In genomic region chr20:48682529-48683385, GRCh38 we compare ENCODE assay signal across 8 cellular contexts.
DNase-seq lines count a peak whose midpoint lies in the region; ATAC-seq and TF ChIP-seq lines count a peak whose summit lies in the region.

No MANE protein-coding gene starts in this region.

- H2AK5ac ChIP-seq in mesenchymal stem cell (ENCODE audit: low read length, severe bottlenecking): no peak overlapping the region

- H3K4me3 ChIP-seq in endocrine pancreas (ENCODE audit: control insufficient read depth, insufficient read depth, low read length) (peak overlapping the region; percentile 23), mesenchymal stem cell (ENCODE audit: insufficient read depth in 1 of 2, low read depth in 1 of 2, low read length in 2 of 2) (peak overlapping the region in 1 of 2 experiments; percentile 22)

- no peaks in the 10 kb centered on the region for H3K36me3 Mint-ChIP-seq in HFFc6 (ENCODE audit: low read depth)

- H4K8ac ChIP-seq in mesenchymal stem cell (ENCODE audit: low read length): peak overlapping the region; percentile 75

- H3K36me3 ChIP-seq in endocrine pancreas (ENCODE audit: control insufficient read depth, insufficient read depth, low read length) (no peaks in the 10 kb centered on the region), mesenchymal stem cell (ENCODE audit: control insufficient read depth in 1 of 2, insufficient read depth in 2 of 2, low read depth in 1 of 2, low read length in 2 of 2) (peaks cover 0 to 11% of the 10 kb centered on the region in 2 experiments)

- H3K27me3 Mint-ChIP-seq in HFFc6 (ENCODE audit: insufficient read depth): peaks cover 6% of the 10 kb centered on the region

- peak overlapping the region; percentile 4 for H3K27ac ChIP-seq in mesenchymal stem cell (ENCODE audit: low read length, poor library complexity, severe bottlenecking)

- H3K4me1 Mint-ChIP-seq in HFFc6 (ENCODE audit: low read depth): peaks cover 18% of the 10 kb centered on the region; the same call in 1 of the 2 replicates

- TF ChIP-seq CTCF in HFFc6 (IDR thresholded peaks at IDR 0.05): no peak

- H2BK12ac ChIP-seq in mesenchymal stem cell (ENCODE audit: low read length in 2 of 2): peak overlapping the region in 1 of 2 experiments; percentile 68

- H3K4me2 ChIP-seq in mesenchymal stem cell (ENCODE audit: low read length, poor library complexity, severe bottlenecking): peak overlapping the region; percentile 20

- no peaks in the 10 kb centered on the region for H3K79me1 ChIP-seq in mesenchymal stem cell (replicated peaks; ENCODE audit: low read length, poor library complexity, severe bottlenecking)

- no peak overlapping the region for H3K27ac Mint-ChIP-seq in HFFc6

- no peak overlapping the region for H2AFZ ChIP-seq in mesenchymal stem cell (ENCODE audit: low read depth, low read length)

- H3K9me3 Mint-ChIP-seq in HFFc6: no peaks in the 10 kb centered on the region

- H3K4me1 ChIP-seq in endocrine pancreas (ENCODE audit: control insufficient read depth, insufficient read depth, low read length) (no peaks in the 10 kb centered on the region), mesenchymal stem cell (ENCODE audit: control insufficient read depth, insufficient read depth, low read depth, low read length) (peaks cover 24% of the 10 kb centered on the region)

- DNase-seq in HFFc6 (peak; percentile 82), NCI-H82 treated with DMSO at 0.1 percent for 48 hours (lab: John Stamatoyannopoulos, UW; ENCODE audit: unreplicated experiment) (peak; percentile 90), mesenchymal stem cell (peak; percentile 84), ureter (ENCODE audit: low spot score) (peak; percentile 90), CD1c-positive myeloid dendritic cell (ENCODE audit: extremely low spot score) (no peak)

- H2BK5ac ChIP-seq in mesenchymal stem cell (ENCODE audit: low read depth, low read length, poor library complexity, severe bottlenecking): no peak overlapping the region

- H3K4me3 Mint-ChIP-seq in HFFc6: no peak overlapping the region

- H2BK15ac ChIP-seq in mesenchymal stem cell (ENCODE audit: low read depth, poor library complexity, severe bottlenecking): peak overlapping the region; percentile 79

- H3K14ac ChIP-seq in mesenchymal stem cell (ENCODE audit: low read length in 2 of 2): no peak overlapping the region

- WGBS in mesenchymal stem cell: 24% methylated on average over 18 of the region's 18 CpGs

- H3K27me3 ChIP-seq in endocrine pancreas (ENCODE audit: control insufficient read depth, insufficient read depth, low read length): no peaks in the 10 kb centered on the region
- peaks cover 0 to 2% of the 10 kb centered on the region in 2 experiments for H3K27me3 ChIP-seq in mesenchymal stem cell (ENCODE audit: control insufficient read depth in 1 of 2, insufficient read depth in 1 of 2, low read length in 2 of 2)

- H3K23ac ChIP-seq in mesenchymal stem cell (ENCODE audit: low read length in 2 of 2): no peak overlapping the region

- H3K9ac ChIP-seq in endocrine pancreas (ENCODE audit: control insufficient read depth, insufficient read depth, low read length) (peak overlapping the region; percentile 34), mesenchymal stem cell (ENCODE audit: low read length) (peak overlapping the region; percentile 37)

- H3K18ac ChIP-seq in mesenchymal stem cell (ENCODE audit: low read depth in 1 of 2, low read length in 2 of 2): peak overlapping the region; percentile 3 to 15

- H2BK120ac ChIP-seq in mesenchymal stem cell (ENCODE audit: low read depth, low read length): no peak overlapping the region

- H3K4ac ChIP-seq in mesenchymal stem cell (ENCODE audit: low read depth in 1 of 2, low read length in 2 of 2): peak overlapping the region; percentile 3 to 54

- peak overlapping the region; percentile 72 for H4K91ac ChIP-seq in mesenchymal stem cell (ENCODE audit: low read length)

- H3K9me3 ChIP-seq in endocrine pancreas (ENCODE audit: control insufficient read depth, low read length) (no peaks in the 10 kb centered on the region), mesenchymal stem cell (ENCODE audit: control insufficient read depth, low read length) (no peaks in the 10 kb centered on the region)

- ATAC-seq in GM21737 (IDR thresholded peaks at IDR 0.05; ENCODE audit: unreplicated experiment) (no peak), HG03108 (IDR thresholded peaks at IDR 0.05; ENCODE audit: unreplicated experiment) (no peak)
